ENCODE assay signal across 12 cellular contexts in the genomic region with DNA sequence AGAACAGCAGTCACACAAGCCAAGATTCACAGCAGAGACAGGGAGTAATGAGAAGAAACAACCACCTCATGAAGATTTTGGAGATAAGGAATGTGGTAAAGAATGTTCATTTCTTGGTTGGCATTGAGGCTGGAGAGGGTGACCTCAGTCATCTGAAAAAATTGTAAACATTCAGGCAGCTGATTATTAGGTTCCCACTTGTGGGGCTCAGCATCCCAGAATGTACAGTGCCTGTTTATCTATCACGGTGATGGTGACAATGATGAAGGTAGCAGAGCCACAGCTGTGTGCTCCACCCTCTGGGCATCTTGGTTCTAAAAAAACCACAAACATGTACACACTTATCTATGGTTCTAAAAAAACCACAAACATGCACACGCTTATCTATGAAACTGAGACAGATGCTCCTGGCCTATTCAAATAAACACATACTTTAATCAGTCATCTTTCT.
DNase-seq lines count a peak whose midpoint lies in the region; ATAC-seq and TF ChIP-seq lines count a peak whose summit lies in the region.
"Had no signal": no experiment of that assay in that cellular context is flagged by ENCODE, and none has a peak within 500 bp of the region (broad histone marks: within the 10 kb centered on the region; RNA-seq: fewer than 3 reads in every experiment).

No MANE protein-coding gene starts in this region.

- in situ Hi-C loops in mammary epithelial cell (cut with MboI; ENCODE audit: low sequenced_read_pairs in 2 of 2), result no loop called here

- intact Hi-C loops in mammary epithelial cell (cut with micrococcal nuclease), result no loop called here

- dilution Hi-C loops in mammary epithelial cell (cut with HindIII; ENCODE audit: low sequenced_read_pairs), result loop anchor here (5.0 kb wide), 1 partner anchor 51 kb away; no protein-coding TSS in a partner anchor

- peak overlapping the region; percentile 38 for H3K27ac ChIP-seq in mammary epithelial cell (ENCODE audit: insufficient read depth, low read depth, low read length)
- H3K27ac ChIP-seq: C4-2B, coronary artery had no signal

- H3K9me3 ChIP-seq in mammary epithelial cell (replicated peaks; ENCODE audit: insufficient read depth, low read length), result no peaks in the 10 kb centered on the region

- H3K4me2 ChIP-seq in mammary epithelial cell (ENCODE audit: insufficient read depth, low read depth, low read length), result no peak overlapping the region

- no peak overlapping the region for H3K4me3 ChIP-seq in mammary epithelial cell (replicated peaks in 1 of 3; ENCODE audit: insufficient read depth in 1 of 3, low read depth in 2 of 3, low read length in 3 of 3)
- H3K4me3 ChIP-seq: coronary artery, GM12878 had no signal

- TF ChIP-seq CTCF in mammary epithelial cell (conservative IDR thresholded peaks at IDR 0.05 in 1 of 2, IDR thresholded peaks at IDR 0.05 in 1 of 2; ENCODE audit: extremely low read depth in 1 of 2, insufficient read depth in 1 of 2, low read depth in 1 of 2, low read length in 2 of 2), result no peak

- H3K36me3 Mint-ChIP-seq in activated T-cell treated with anti-CD3 and anti-CD28 coated beads, Interleukin-2, amount 50 U/mL, for 4 hours (ENCODE audit: insufficient read depth), result no peaks in the 10 kb centered on the region
- no peaks in the 10 kb centered on the region for H3K36me3 Mint-ChIP-seq in stimulated activated effector memory CD8-positive, alpha-beta T cell treated with anti-CD3 and anti-CD28 coated beads, Interleukin-12 subunit alpha, Interleukin-12 subunit beta, amount 100 ng/mL, for 72 hours
- no peaks in the 10 kb centered on the region for H3K36me3 Mint-ChIP-seq in activated CD4-positive, alpha-beta T cell treated with anti-CD3 and anti-CD28 coated beads, Interleukin-2, amount 10 ng/mL, durations not matched to agents 7 days and 5 days (ENCODE audit: low read depth)
- H3K36me3 Mint-ChIP-seq: T-cell had no signal

- peak; percentile 21 to 74 for ATAC-seq in activated T-cell treated with anti-CD3 and anti-CD28 coated beads, Interleukin-2, amount 50 U/mL, for 4 hours
- ATAC-seq in stimulated activated effector memory CD8-positive, alpha-beta T cell treated with anti-CD3 and anti-CD28 coated beads, Interleukin-12 subunit alpha, Interleukin-12 subunit beta, amount 100 ng/mL, for 72 hours, result peak; percentile 39
- no peak for ATAC-seq in GM21786 (IDR thresholded peaks at IDR 0.05; ENCODE audit: unreplicated experiment)
- ATAC-seq in GM21737 (IDR thresholded peaks at IDR 0.05; ENCODE audit: unreplicated experiment), result no peak
- ATAC-seq: GM12878 had no signal

- H3K4me1 ChIP-seq in mammary epithelial cell (ENCODE audit: insufficient read depth, low read length), result peaks cover 63% of the 10 kb centered on the region

- H3K27ac Mint-ChIP-seq in stimulated activated effector memory CD8-positive, alpha-beta T cell treated with anti-CD3 and anti-CD28 coated beads, Interleukin-12 subunit alpha, Interleukin-12 subunit beta, amount 100 ng/mL, for 72 hours, result no peak overlapping the region
- no peak overlapping the region for H3K27ac Mint-ChIP-seq in activated CD4-positive, alpha-beta T cell treated with anti-CD3 and anti-CD28 coated beads, Interleukin-2, amount 10 ng/mL, durations not matched to agents 7 days and 5 days
- H3K27ac Mint-ChIP-seq: T-cell had no signal

- no peaks in the 10 kb centered on the region for H3K9me3 Mint-ChIP-seq in activated T-cell treated with anti-CD3 and anti-CD28 coated beads, Interleukin-2, amount 50 U/mL, for 4 hours
- H3K9me3 Mint-ChIP-seq in stimulated activated effector memory CD8-positive, alpha-beta T cell treated with anti-CD3 and anti-CD28 coated beads, Interleukin-12 subunit alpha, Interleukin-12 subunit beta, amount 100 ng/mL, for 72 hours, result no peaks in the 10 kb centered on the region
- no peaks in the 10 kb centered on the region for H3K9me3 Mint-ChIP-seq in activated CD4-positive, alpha-beta T cell treated with anti-CD3 and anti-CD28 coated beads, Interleukin-2, amount 10 ng/mL, durations not matched to agents 7 days and 5 days
- H3K9me3 Mint-ChIP-seq: T-cell had no signal

- CTCF ChIA-PET in mammary epithelial cell (lab: Charles Lee; ENCODE audit: low non-redundant PET), result no interaction called here
- CTCF ChIA-PET in activated CD4-positive, alpha-beta T cell treated with anti-CD3 and anti-CD28 coated beads, Interleukin-2, amount 10 ng/mL, durations not matched to agents 7 days and 5 days (lab: Charles Lee), result no interaction called here

- H2AFZ ChIP-seq in mammary epithelial cell (ENCODE audit: low read depth, low read length), result no peak overlapping the region

- no peak overlapping the region for H3K4me3 Mint-ChIP-seq in activated T-cell treated with anti-CD3 and anti-CD28 coated beads, Interleukin-2, amount 50 U/mL, for 4 hours
- no peak overlapping the region for H3K4me3 Mint-ChIP-seq in stimulated activated effector memory CD8-positive, alpha-beta T cell treated with anti-CD3 and anti-CD28 coated beads, Interleukin-12 subunit alpha, Interleukin-12 subunit beta, amount 100 ng/mL, for 72 hours
- H3K4me3 Mint-ChIP-seq in activated CD4-positive, alpha-beta T cell treated with anti-CD3 and anti-CD28 coated beads, Interleukin-2, amount 10 ng/mL, durations not matched to agents 7 days and 5 days, result no peak overlapping the region
- H3K4me3 Mint-ChIP-seq: T-cell had no signal

- H3K79me2 ChIP-seq in mammary epithelial cell (ENCODE audit: insufficient read depth, low read length), result no peaks in the 10 kb centered on the region

- H3K27me3 ChIP-seq in mammary epithelial cell (ENCODE audit: insufficient read depth, low read length), result no peaks in the 10 kb centered on the region

- H3K9ac ChIP-seq in mammary epithelial cell (ENCODE audit: insufficient read depth, low read length), result no peak overlapping the region

- POLR2A ChIA-PET in activated CD4-positive, alpha-beta T cell treated with anti-CD3 and anti-CD28 coated beads, Interleukin-2, amount 10 ng/mL, durations not matched to agents 7 days and 5 days (lab: Charles Lee), result no interaction called here

- DNase-seq in activated T-cell treated with anti-CD3 and anti-CD28 coated beads, Interleukin-2, amount 50 U/mL, for 4 hours, result no peak
- no peak for DNase-seq in activated T-cell treated with anti-CD3 and anti-CD28 coated beads, Interleukin-2, amount 50 U/mL, for 1 hour
- DNase-seq in NCI-H2029 treated with DMSO at 0.1 percent for 48 hours (lab: John Stamatoyannopoulos, UW) (peak; percentile 13), mammary epithelial cell (peak; percentile 81)
- DNase-seq in stimulated activated effector memory CD8-positive, alpha-beta T cell treated with anti-CD3 and anti-CD28 coated beads, Interleukin-12 subunit alpha, Interleukin-12 subunit beta, amount 100 ng/mL, for 72 hours (ENCODE audit: low spot score in 2 of 2), result no peak
- no peak for DNase-seq in activated CD4-positive, alpha-beta T cell treated with anti-CD3 and anti-CD28 coated beads, Interleukin-2, amount 10 ng/mL, durations not matched to agents 7 days and 5 days
- DNase-seq: T-cell had no signal

- H3K36me3 ChIP-seq in mammary epithelial cell (ENCODE audit: insufficient read depth, low read length), result no peaks in the 10 kb centered on the region

- 0% methylated on average over 2 of the region's 2 CpGs for WGBS in mammary epithelial cell (ENCODE audit: low coverage, missing lambda C conversion rate)

- peaks cover 3% of the 10 kb centered on the region for H3K4me1 Mint-ChIP-seq in activated T-cell treated with anti-CD3 and anti-CD28 coated beads, Interleukin-2, amount 50 U/mL, for 4 hours (ENCODE audit: low read depth)
- no peaks in the 10 kb centered on the region for H3K4me1 Mint-ChIP-seq in stimulated activated effector memory CD8-positive, alpha-beta T cell treated with anti-CD3 and anti-CD28 coated beads, Interleukin-12 subunit alpha, Interleukin-12 subunit beta, amount 100 ng/mL, for 72 hours
- H3K4me1 Mint-ChIP-seq in activated CD4-positive, alpha-beta T cell treated with anti-CD3 and anti-CD28 coated beads, Interleukin-2, amount 10 ng/mL, durations not matched to agents 7 days and 5 days, result peaks cover 17% of the 10 kb centered on the region

- peaks cover 2% of the 10 kb centered on the region for H3K27me3 Mint-ChIP-seq in activated T-cell treated with anti-CD3 and anti-CD28 coated beads, Interleukin-2, amount 50 U/mL, for 4 hours (ENCODE audit: low read depth)
- H3K27me3 Mint-ChIP-seq in activated CD4-positive, alpha-beta T cell treated with anti-CD3 and anti-CD28 coated beads, Interleukin-2, amount 10 ng/mL, durations not matched to agents 7 days and 5 days, result peaks cover 14% of the 10 kb centered on the region

- no peaks in the 10 kb centered on the region for H4K20me1 ChIP-seq in mammary epithelial cell (ENCODE audit: insufficient read depth, low read length)

- no TSS peak for BruUV-seq in mammary epithelial cell (replicated peaks; lab: Mats Ljungman, UMichigan)

Comparison
In these comparisons a context has a peak if more than half of its experiments do, and no peak if none do; other contexts are left out.
1. ATAC-seq: peak in activated T-cell treated with anti-CD3 and anti-CD28 coated beads, Interleukin-2, amount 50 U/mL, for 4 hours (2 of 2) and stimulated activated effector memory CD8-positive, alpha-beta T cell treated with anti-CD3 and anti-CD28 coated beads, Interleukin-12 subunit alpha, Interleukin-12 subunit beta, amount 100 ng/mL, for 72 hours (single experiment); none in GM21786 (single experiment) and GM21737 (single experiment).
2. DNase-seq: peak in NCI-H2029 treated with DMSO at 0.1 percent for 48 hours (single experiment) and mammary epithelial cell (single experiment); none in activated T-cell treated with anti-CD3 and anti-CD28 coated beads, Interleukin-2, amount 50 U/mL, for 4 hours (single experiment), activated T-cell treated with anti-CD3 and anti-CD28 coated beads, Interleukin-2, amount 50 U/mL, for 1 hour (single experiment), stimulated activated effector memory CD8-positive, alpha-beta T cell treated with anti-CD3 and anti-CD28 coated beads, Interleukin-12 subunit alpha, Interleukin-12 subunit beta, amount 100 ng/mL, for 72 hours (0 of 2) and activated CD4-positive, alpha-beta T cell treated with anti-CD3 and anti-CD28 coated beads, Interleukin-2, amount 10 ng/mL, durations not matched to agents 7 days and 5 days (single experiment).